ENCODE assay signal across 16 cellular contexts in the genomic region with DNA sequence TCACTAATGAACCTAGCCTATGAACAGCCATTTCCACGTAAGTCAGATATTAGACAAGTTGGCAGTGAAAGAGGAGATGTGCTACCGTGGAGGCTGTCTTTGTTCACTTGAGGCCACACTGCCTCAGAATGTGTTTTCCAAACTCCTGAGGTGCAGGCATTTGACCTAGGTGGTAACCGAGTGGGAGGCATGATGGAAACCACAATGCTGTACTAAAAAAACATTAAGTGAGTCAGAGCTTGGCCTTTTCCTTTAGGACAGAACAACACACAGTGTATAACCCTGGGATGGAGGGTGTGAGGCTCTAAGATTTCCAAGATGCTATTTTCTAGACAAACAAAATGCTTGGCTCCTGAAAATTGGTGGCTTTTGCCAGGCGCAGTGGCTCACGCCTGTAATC.
DNase-seq lines count a peak whose midpoint lies in the region; ATAC-seq and TF ChIP-seq lines count a peak whose summit lies in the region.
"Had no signal": no experiment of that assay in that cellular context is flagged by ENCODE, and none has a peak within 500 bp of the region (broad histone marks: within the 10 kb centered on the region; RNA-seq: fewer than 3 reads in every experiment).

No MANE protein-coding gene starts in this region.

- TF ChIP-seq CTCF in RWPE2 (IDR thresholded peaks at IDR 0.05; ENCODE audit: poor library complexity, severe bottlenecking) (no peak), epithelial cell of proximal tubule (conservative IDR thresholded peaks at IDR 0.05; ENCODE audit: low read depth, low read length) (no peak), retinal pigment epithelial cell (conservative IDR thresholded peaks at IDR 0.05; ENCODE audit: low read depth, low read length) (no peak)

- peaks cover 4% of the 10 kb centered on the region for H3K4me1 ChIP-seq in RWPE2 (ENCODE audit: insufficient read depth, poor library complexity, severe bottlenecking)
- H3K4me1 ChIP-seq: BLaER1 treated with 17β-estradiol and CSF1 and Interleukin-3, amounts not matched to agents 10 nM and 100 nM; testis had no signal

- H3K27ac ChIP-seq in RWPE2 (ENCODE audit: poor library complexity, severe bottlenecking) = no peak overlapping the region
- H3K27ac ChIP-seq: BLaER1 treated with 17β-estradiol and CSF1 and Interleukin-3, amounts not matched to agents 10 nM and 100 nM; testis had no signal

- H3K27me3 ChIP-seq in RWPE2 (ENCODE audit: insufficient read depth, poor library complexity, severe bottlenecking) = no peaks in the 10 kb centered on the region
- H3K27me3 ChIP-seq: BLaER1 treated with 17β-estradiol and CSF1 and Interleukin-3, amounts not matched to agents 10 nM and 100 nM; testis had no signal

- ATAC-seq in RWPE2 (ENCODE audit: low read depth) = peak; percentile 87
- ATAC-seq: HepG2 had no signal

- H3K4me3 ChIP-seq in RWPE2 (ENCODE audit: severe bottlenecking) = no peak overlapping the region
- H3K4me3 ChIP-seq in epithelial cell of proximal tubule (ENCODE audit: low read depth, low read length) = no peak overlapping the region
- no peak overlapping the region for H3K4me3 ChIP-seq in retinal pigment epithelial cell (ENCODE audit: low read length)
- H3K4me3 ChIP-seq: BLaER1 treated with 17β-estradiol and CSF1 and Interleukin-3, amounts not matched to agents 10 nM and 100 nM; testis had no signal

- DNase-seq in HPDE6-E6E7 (ENCODE audit: extremely low spot score) = peak; percentile 22
- no peak for DNase-seq in RWPE2 (ENCODE audit: low spot score)
- DNase-seq in epithelial cell of proximal tubule (ENCODE audit: low read depth) = peak; percentile 83
- DNase-seq in retinal pigment epithelial cell (ENCODE audit: low read depth) = peak; percentile 55
- DNase-seq in SKM-1 treated with dmso at 0.1 percent for 144 hours (lab: John Stamatoyannopoulos, UW; ENCODE audit: unreplicated experiment) = no peak
- no peak for DNase-seq in iPS-NIHi11 (ENCODE audit: low spot score)
- DNase-seq in putamen (ENCODE audit: low spot score) = no peak
- DNase-seq: cerebellar nuclear complex; DMS53; NCI-H774; stimulated activated CD4-positive, alpha-beta T cell treated with anti-CD3 and anti-CD28 coated beads, Interleukin-4, amount 100 ng/mL, for 24 hours; stimulated activated CD8-positive, alpha-beta memory T cell treated with anti-CD3 and anti-CD28 coated beads, Interleukin-4, amount 100 ng/mL, for 48 hours; T-helper 2 cell; testis had no signal

- H3K9me3 ChIP-seq in RWPE2 (ENCODE audit: severe bottlenecking) = no peaks in the 10 kb centered on the region
- H3K9me3 ChIP-seq: BLaER1 treated with 17β-estradiol and CSF1 and Interleukin-3, amounts not matched to agents 10 nM and 100 nM; testis had no signal

- no peaks in the 10 kb centered on the region for H3K36me3 ChIP-seq in RWPE2 (ENCODE audit: low read depth)
- H3K36me3 ChIP-seq: BLaER1 treated with 17β-estradiol and CSF1 and Interleukin-3, amounts not matched to agents 10 nM and 100 nM had no signal

Comparison
In these comparisons a context has a peak if more than half of its experiments do, and no peak if none do; other contexts are left out.
1. DNase-seq: peak in HPDE6-E6E7 (single experiment), epithelial cell of proximal tubule (single experiment) and retinal pigment epithelial cell (single experiment); none in RWPE2 (single experiment), SKM-1 treated with dmso at 0.1 percent for 144 hours (single experiment), iPS-NIHi11 (single experiment) and putamen (single experiment).